11 cellular contexts compared by ENCODE assay signal in the genomic region with DNA sequence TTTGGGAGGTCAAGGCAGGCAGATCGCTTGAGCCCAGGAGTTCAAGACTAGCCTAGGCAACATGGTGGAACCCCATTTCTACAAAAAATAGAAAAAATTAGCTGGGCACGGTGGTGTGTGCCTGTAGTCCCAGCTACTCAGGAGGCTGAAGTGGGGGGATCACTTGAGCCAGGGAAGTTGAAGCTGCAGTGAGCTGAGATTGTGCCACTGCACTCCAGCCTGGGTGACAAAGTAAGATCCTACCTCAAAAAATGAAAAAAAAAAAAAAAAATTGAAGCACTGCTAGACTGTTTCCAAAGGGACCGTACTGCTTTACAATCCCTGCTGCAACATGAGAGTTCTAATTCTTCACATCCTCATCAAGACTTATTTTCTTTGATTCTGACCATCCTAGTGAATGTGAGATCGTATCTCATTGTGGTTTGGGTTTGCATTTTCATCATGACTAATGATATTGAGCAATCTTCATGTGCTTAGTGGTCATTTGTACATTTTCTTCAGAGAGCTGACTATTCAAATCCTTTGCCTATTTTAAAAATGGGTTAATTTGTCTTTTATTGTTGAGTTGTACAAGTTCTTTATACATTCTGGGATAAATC. TPM values are rescaled to one million over a fixed set of nuclear protein-coding genes. Genes with fewer than 3 reads are reported as not detected.
DNase-seq lines count a peak whose midpoint lies in the region; ATAC-seq and TF ChIP-seq lines count a peak whose summit lies in the region.
"Had no signal": no experiment of that assay in that cellular context is flagged by ENCODE, and none has a peak within 500 bp of the region (broad histone marks: within the 10 kb centered on the region; RNA-seq: fewer than 3 reads in every experiment).

No MANE protein-coding gene starts in this region.

- DNase-seq in RPMI7951 (ENCODE audit: low read depth) = peak; percentile 94
- DNase-seq in epithelial cell of esophagus (ENCODE audit: low read depth) = peak; percentile 83
- DNase-seq in skeletal muscle cell (ENCODE audit: low read depth) = peak; percentile 89
- no peak for DNase-seq in NCI-H2107 treated with DMSO at 0.1 percent for 48 hours (lab: John Stamatoyannopoulos, UW; ENCODE audit: unreplicated experiment)
- DNase-seq in globus pallidus (ENCODE audit: low spot score) = no peak
- no peak for DNase-seq in iPS-NIHi11 (ENCODE audit: low spot score)
- DNase-seq: gastrocnemius medialis had no signal

- CTCF ChIA-PET in HEK293 (lab: Yijun Ruan, JAX) = interaction anchor here (2.4 kb wide), 1 partner anchor 9 kb away, joined by 10 read pairs; no protein-coding TSS in a partner anchor

- H3K9me3 ChIP-seq in HEK293 (ENCODE audit: control insufficient read depth, insufficient read depth, low read depth, low read length) = no peaks in the 10 kb centered on the region
- H3K9me3 ChIP-seq: SJSA1 had no signal

- H3K4me3 ChIP-seq in HEK293 (ENCODE audit: low read depth, low read length) = no peak overlapping the region
- H3K4me3 ChIP-seq in epithelial cell of esophagus (ENCODE audit: low read length) = no peak overlapping the region
- no peak overlapping the region for H3K4me3 ChIP-seq in skeletal muscle cell (ENCODE audit: low read depth, low read length)
- H3K4me3 ChIP-seq: gastrocnemius medialis, GM23338, SJSA1 had no signal

- no peaks in the 10 kb centered on the region; the same call in 1 of the 2 replicates for H3K4me1 ChIP-seq in HEK293 (ENCODE audit: control insufficient read depth, insufficient read depth, low read length)
- H3K4me1 ChIP-seq: gastrocnemius medialis, SJSA1 had no signal

- POLR2A ChIA-PET in HEK293 (lab: Yijun Ruan, JAX) = no interaction called here

- TF ChIP-seq CTCF in HEK293 (tag by site-specific recombination; IDR thresholded peaks at IDR 0.05) (no peak), epithelial cell of esophagus (IDR thresholded peaks at IDR 0.05; ENCODE audit: insufficient read depth, low read depth, low read length, missing control alignments) (no peak)

- no peaks in the 10 kb centered on the region for H3K36me3 ChIP-seq in HEK293 (ENCODE audit: control insufficient read depth in 2 of 2, insufficient read depth in 1 of 2, low read length in 2 of 2)
- H3K36me3 ChIP-seq: gastrocnemius medialis, SJSA1 had no signal

- no peak for ATAC-seq in GM19035 (IDR thresholded peaks at IDR 0.05; ENCODE audit: unreplicated experiment)
- ATAC-seq: gastrocnemius medialis, GM23338 had no signal

- H3K27ac ChIP-seq in HEK293 (ENCODE audit: extremely low read depth, low read depth, low read length) = no peak overlapping the region
- H3K27ac ChIP-seq: gastrocnemius medialis, SJSA1 had no signal

TF ChIP-seq in HEK293, 187 proteins besides CTCF, POLR2A, EP300 and RAD21 (continues in another document):
- no peak for TF ChIP-seq ZFHX2 (tag by site-specific recombination; conservative IDR thresholded peaks at IDR 0.05)
- TF ChIP-seq, protein P1, sequence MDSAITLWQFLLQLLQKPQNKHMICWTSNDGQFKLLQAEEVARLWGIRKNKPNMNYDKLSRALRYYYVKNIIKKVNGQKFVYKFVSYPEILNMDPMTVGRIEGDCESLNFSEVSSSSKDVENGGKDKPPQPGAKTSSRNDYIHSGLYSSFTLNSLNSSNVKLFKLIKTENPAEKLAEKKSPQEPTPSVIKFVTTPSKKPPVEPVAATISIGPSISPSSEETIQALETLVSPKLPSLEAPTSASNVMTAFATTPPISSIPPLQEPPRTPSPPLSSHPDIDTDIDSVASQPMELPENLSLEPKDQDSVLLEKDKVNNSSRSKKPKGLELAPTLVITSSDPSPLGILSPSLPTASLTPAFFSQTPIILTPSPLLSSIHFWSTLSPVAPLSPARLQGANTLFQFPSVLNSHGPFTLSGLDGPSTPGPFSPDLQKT (IDR thresholded peaks at IDR 0.05; ENCODE audit: borderline replicate concordance, low read depth, low read length) = no peak
- TF ChIP-seq ZIC2 (tag by site-specific recombination; IDR thresholded peaks at IDR 0.05) = no peak
- TF ChIP-seq ZNF202 (tag by site-specific recombination; IDR thresholded peaks at IDR 0.05; ENCODE audit: borderline replicate concordance) = no peak
- TF ChIP-seq ZFP69B (tag by site-specific recombination; IDR thresholded peaks at IDR 0.05) = no peak
- TF ChIP-seq YY2 (tag by site-specific recombination; IDR thresholded peaks at IDR 0.05) = no peak
- TF ChIP-seq ZNF366 (tag by site-specific recombination; conservative IDR thresholded peaks at IDR 0.05) = peak; percentile 67
- no peak for TF ChIP-seq ZNF174 (tag by site-specific recombination; IDR thresholded peaks at IDR 0.05)
- TF ChIP-seq, protein P2, sequence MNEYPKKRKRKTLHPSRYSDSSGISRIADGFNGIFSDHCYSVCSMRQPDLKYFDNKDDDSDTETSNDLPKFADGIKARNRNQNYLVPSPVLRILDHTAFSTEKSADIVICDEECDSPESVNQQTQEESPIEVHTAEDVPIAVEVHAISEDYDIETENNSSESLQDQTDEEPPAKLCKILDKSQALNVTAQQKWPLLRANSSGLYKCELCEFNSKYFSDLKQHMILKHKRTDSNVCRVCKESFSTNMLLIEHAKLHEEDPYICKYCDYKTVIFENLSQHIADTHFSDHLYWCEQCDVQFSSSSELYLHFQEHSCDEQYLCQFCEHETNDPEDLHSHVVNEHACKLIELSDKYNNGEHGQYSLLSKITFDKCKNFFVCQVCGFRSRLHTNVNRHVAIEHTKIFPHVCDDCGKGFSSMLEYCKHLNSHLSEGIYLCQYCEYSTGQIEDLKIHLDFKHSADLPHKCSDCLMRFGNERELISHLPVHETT (tag by site-specific recombination; IDR thresholded peaks at IDR 0.05) = no peak
- TF ChIP-seq ZNF629 (tag by site-specific recombination; IDR thresholded peaks at IDR 0.05) = peak; percentile 26; the same call in 1 of the 2 replicates
- TF ChIP-seq KLF8 (tag by site-specific recombination; IDR thresholded peaks at IDR 0.05) = no peak
- no peak for TF ChIP-seq ZNF132 (tag by site-specific recombination; IDR thresholded peaks at IDR 0.05; ENCODE audit: borderline replicate concordance)
- TF ChIP-seq IKZF3 (tag by site-specific recombination; IDR thresholded peaks at IDR 0.05) = no peak
- TF ChIP-seq, protein P3, sequence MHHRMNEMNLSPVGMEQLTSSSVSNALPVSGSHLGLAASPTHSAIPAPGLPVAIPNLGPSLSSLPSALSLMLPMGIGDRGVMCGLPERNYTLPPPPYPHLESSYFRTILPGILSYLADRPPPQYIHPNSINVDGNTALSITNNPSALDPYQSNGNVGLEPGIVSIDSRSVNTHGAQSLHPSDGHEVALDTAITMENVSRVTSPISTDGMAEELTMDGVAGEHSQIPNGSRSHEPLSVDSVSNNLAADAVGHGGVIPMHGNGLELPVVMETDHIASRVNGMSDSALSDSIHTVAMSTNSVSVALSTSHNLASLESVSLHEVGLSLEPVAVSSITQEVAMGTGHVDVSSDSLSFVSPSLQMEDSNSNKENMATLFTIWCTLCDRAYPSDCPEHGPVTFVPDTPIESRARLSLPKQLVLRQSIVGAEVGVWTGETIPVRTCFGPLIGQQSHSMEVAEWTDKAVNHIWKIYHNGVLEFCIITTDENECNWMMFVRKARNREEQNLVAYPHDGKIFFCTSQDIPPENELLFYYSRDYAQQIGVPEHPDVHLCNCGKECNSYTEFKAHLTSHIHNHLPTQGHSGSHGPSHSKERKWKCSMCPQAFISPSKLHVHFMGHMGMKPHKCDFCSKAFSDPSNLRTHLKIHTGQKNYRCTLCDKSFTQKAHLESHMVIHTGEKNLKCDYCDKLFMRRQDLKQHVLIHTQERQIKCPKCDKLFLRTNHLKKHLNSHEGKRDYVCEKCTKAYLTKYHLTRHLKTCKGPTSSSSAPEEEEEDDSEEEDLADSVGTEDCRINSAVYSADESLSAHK (tag by site-specific recombination; IDR thresholded peaks at IDR 0.05) = no peak
- TF ChIP-seq, protein P4, sequence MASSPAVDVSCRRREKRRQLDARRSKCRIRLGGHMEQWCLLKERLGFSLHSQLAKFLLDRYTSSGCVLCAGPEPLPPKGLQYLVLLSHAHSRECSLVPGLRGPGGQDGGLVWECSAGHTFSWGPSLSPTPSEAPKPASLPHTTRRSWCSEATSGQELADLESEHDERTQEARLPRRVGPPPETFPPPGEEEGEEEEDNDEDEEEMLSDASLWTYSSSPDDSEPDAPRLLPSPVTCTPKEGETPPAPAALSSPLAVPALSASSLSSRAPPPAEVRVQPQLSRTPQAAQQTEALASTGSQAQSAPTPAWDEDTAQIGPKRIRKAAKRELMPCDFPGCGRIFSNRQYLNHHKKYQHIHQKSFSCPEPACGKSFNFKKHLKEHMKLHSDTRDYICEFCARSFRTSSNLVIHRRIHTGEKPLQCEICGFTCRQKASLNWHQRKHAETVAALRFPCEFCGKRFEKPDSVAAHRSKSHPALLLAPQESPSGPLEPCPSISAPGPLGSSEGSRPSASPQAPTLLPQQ (tag by site-specific recombination; IDR thresholded peaks at IDR 0.05) = 0 out of 2 replicates have a peak, but pooled peaks have one; percentile 10
- no peak for TF ChIP-seq HOXD13 (CRISPR knock-in tag; IDR thresholded peaks at IDR 0.05; ENCODE audit: borderline replicate concordance)
- TF ChIP-seq ZNF555 (tag by site-specific recombination; conservative IDR thresholded peaks at IDR 0.05) = no peak
- no peak for TF ChIP-seq KLF1 (tag by site-specific recombination; IDR thresholded peaks at IDR 0.05)
- TF ChIP-seq ZNF514 (tag by site-specific recombination; IDR thresholded peaks at IDR 0.05) = no peak
- TF ChIP-seq ZNF654 (tag by site-specific recombination; IDR thresholded peaks at IDR 0.05; ENCODE audit: low read depth) = no peak
- TF ChIP-seq ZBTB48 (tag by site-specific recombination; IDR thresholded peaks at IDR 0.05) = peak; percentile 63; the same call in 1 of the 2 replicates

RNA-seq across cellular contexts. Expression of a gene that starts 10.8 kb away (rescaled TPM):
- not detected in 2 replicates for total RNA-seq in RPMI7951 (2014; rRNA removed; shearing (Covaris generic))
- total RNA-seq: SJSA1 had no signal

Comparison
In these comparisons a context has a peak if more than half of its experiments do, and no peak if none do; other contexts are left out.
1. DNase-seq: peak in RPMI7951 (single experiment), epithelial cell of esophagus (single experiment) and skeletal muscle cell (single experiment); none in NCI-H2107 treated with DMSO at 0.1 percent for 48 hours (single experiment), globus pallidus (single experiment) and iPS-NIHi11 (single experiment).